Comparison of ENCODE assay signal across 29 cellular contexts in genomic region chr7:7628476-7628875, GRCh38.
"Had no signal": no experiment of that assay in that cellular context is flagged by ENCODE, and none has a peak within 500 bp of the region (broad histone marks: within the 10 kb centered on the region; RNA-seq: fewer than 3 reads in every experiment).

No MANE protein-coding gene starts in this region.

- H3K36me3 Mint-ChIP-seq: natural killer cell, type B pancreatic cell had no signal

- H3K27ac Mint-ChIP-seq: natural killer cell; nephron; neural progenitor cell; progenitor cell of endocrine pancreas; stimulated activated memory B cell treated with anti-CD40 and anti-IgM and Interleukin-4, amounts not matched to agents 10 μg/mL and 1 μg/mL and 100 μg/mL, for 72 hours; stimulated activated naive CD8-positive, alpha-beta T cell treated with anti-CD3 and anti-CD28 coated beads, Interleukin-15, amount 100 ng/mL, for 72 hours; type B pancreatic cell had no signal

- H3K9me3 ChIP-seq: ovary, psoas muscle, right lobe of liver, suprapubic skin, testis, tibial artery, upper lobe of right lung had no signal

- H3K4me1 Mint-ChIP-seq: natural killer cell; nephron; neural progenitor cell; stimulated activated memory B cell treated with anti-CD40 and anti-IgM and Interleukin-4, amounts not matched to agents 10 μg/mL and 1 μg/mL and 100 μg/mL, for 72 hours; stimulated activated naive CD8-positive, alpha-beta T cell treated with anti-CD3 and anti-CD28 coated beads, Interleukin-15, amount 100 ng/mL, for 72 hours had no signal

- H3K27me3 ChIP-seq: neural progenitor cell, ovary, right lobe of liver, sigmoid colon, suprapubic skin, testis, tibial artery, transverse colon, upper lobe of right lung, vagina had no signal

- H3K27ac ChIP-seq: neural progenitor cell, ovary, parathyroid adenoma, psoas muscle, right lobe of liver, sigmoid colon, suprapubic skin, testis, tibial artery, transverse colon, upper lobe of right lung, vagina had no signal

- H3K36me3 ChIP-seq: neural progenitor cell, ovary, right lobe of liver, sigmoid colon, suprapubic skin, tibial artery, transverse colon, upper lobe of right lung, vagina had no signal

- H3K9ac ChIP-seq: neural progenitor cell, parathyroid adenoma had no signal

- H3K4me3 ChIP-seq: neural progenitor cell, ovary, psoas muscle, right lobe of liver, sigmoid colon, suprapubic skin, testis, tibial artery, transverse colon, upper lobe of right lung, vagina had no signal

- H3K4me1 ChIP-seq: neural progenitor cell, parathyroid adenoma, psoas muscle, right lobe of liver, sigmoid colon, suprapubic skin, testis, tibial artery, transverse colon, upper lobe of right lung, vagina had no signal

- ATAC-seq: natural killer cell; psoas muscle; right cardiac atrium; right lobe of liver; stimulated activated memory B cell treated with anti-CD40 and anti-IgM and Interleukin-4, amounts not matched to agents 10 μg/mL and 1 μg/mL and 100 μg/mL, for 72 hours; stimulated activated naive CD8-positive, alpha-beta T cell treated with anti-CD3 and anti-CD28 coated beads, Interleukin-15, amount 100 ng/mL, for 72 hours; stimulated activated naive CD8-positive, alpha-beta T cell treated with anti-CD3 and anti-CD28 coated beads, Interleukin-15, Interleukin-2, amounts not matched to agents 100 U/mL and 50 U/mL, for 24 hours; upper lobe of right lung had no signal

- DNase-seq: natural killer cell; occipital lobe; ovary; posterior cingulate gyrus; psoas muscle; right cardiac atrium; right lobe of liver; sigmoid colon; small intestine; stimulated activated CD4-positive, alpha-beta T cell treated with anti-CD3 and anti-CD28 coated beads, Interleukin-15, amount 100 ng/mL, for 24 hours; stimulated activated CD4-positive, alpha-beta T cell treated with anti-CD3 and anti-CD28 coated beads, Interleukin-4, amount 100 ng/mL, for 1 hour; stimulated activated CD4-positive, alpha-beta T cell treated with anti-CD3 and anti-CD28 coated beads, Interleukin-4, amount 100 ng/mL, for 4 hours; stimulated activated CD8-positive, alpha-beta memory T cell treated with anti-CD3 and anti-CD28 coated beads, Interleukin-4, amount 100 ng/mL, for 48 hours; stimulated activated naive CD4-positive, alpha-beta T cell; stimulated activated naive CD8-positive, alpha-beta T cell treated with anti-CD3 and anti-CD28 coated beads, Interleukin-15, amount 100 ng/mL, for 72 hours; stimulated activated naive CD8-positive, alpha-beta T cell treated with anti-CD3 and anti-CD28 coated beads, Interleukin-15, Interleukin-2, amounts not matched to agents 100 U/mL and 50 U/mL, for 24 hours; substantia nigra; testis; tibial artery; transverse colon; upper lobe of right lung had no signal

- H2AFZ ChIP-seq: neural progenitor cell, parathyroid adenoma had no signal

- H3K79me2 ChIP-seq: parathyroid adenoma had no signal

- H3K4me3 Mint-ChIP-seq: natural killer cell; nephron; neural progenitor cell; stimulated activated memory B cell treated with anti-CD40 and anti-IgM and Interleukin-4, amounts not matched to agents 10 μg/mL and 1 μg/mL and 100 μg/mL, for 72 hours; stimulated activated naive CD8-positive, alpha-beta T cell treated with anti-CD3 and anti-CD28 coated beads, Interleukin-15, amount 100 ng/mL, for 72 hours; type B pancreatic cell had no signal

- H3K4me2 ChIP-seq: neural progenitor cell had no signal

- H3K27me3 Mint-ChIP-seq: progenitor cell of endocrine pancreas; stimulated activated memory B cell treated with anti-CD40 and anti-IgM and Interleukin-4, amounts not matched to agents 10 μg/mL and 1 μg/mL and 100 μg/mL, for 72 hours; type B pancreatic cell had no signal
